In the genomic region with DNA sequence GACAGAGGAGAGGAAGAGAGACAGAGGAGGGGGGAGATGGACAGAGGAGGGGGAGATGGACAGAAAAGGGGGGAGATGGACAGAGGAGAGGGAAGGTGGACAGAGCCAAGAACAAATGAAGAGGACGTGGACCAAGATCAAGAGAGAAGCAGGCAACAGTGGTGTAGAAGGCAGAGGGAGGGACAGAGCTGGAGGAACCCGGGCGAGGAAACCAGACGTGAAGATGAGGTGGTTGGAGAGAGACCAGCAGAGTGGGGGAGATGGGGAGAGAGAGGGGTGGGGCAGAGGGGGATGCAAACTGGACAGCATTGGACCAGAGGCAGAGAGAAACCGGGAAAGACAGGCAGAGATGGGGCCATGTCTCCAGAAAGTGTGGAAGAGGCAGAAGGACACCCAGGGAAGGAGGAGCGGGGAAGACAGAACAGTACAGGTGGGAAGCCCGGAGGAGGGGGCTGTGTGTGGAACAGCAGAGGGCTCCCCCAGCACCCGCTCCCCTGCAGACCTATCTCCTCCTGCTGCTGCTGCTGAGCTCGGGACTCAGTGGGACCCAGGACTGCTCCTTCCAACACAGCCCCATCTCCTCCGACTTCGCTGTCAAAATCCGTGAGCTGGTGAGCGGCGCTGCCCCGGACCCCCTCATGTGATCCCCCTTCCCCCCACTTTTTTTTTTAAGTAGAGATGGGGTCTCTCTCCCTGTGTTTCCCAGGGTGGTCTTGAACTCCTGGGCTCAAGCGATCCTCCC, we compare ENCODE assay signal across 10 cellular contexts. TPM values are rescaled to one million over a fixed set of nuclear protein-coding genes. Genes with fewer than 3 reads are reported as not detected.
DNase-seq lines count a peak whose midpoint lies in the region; ATAC-seq and TF ChIP-seq lines count a peak whose summit lies in the region.
"Had no signal": no experiment of that assay in that cellular context is flagged by ENCODE, and none has a peak within 500 bp of the region (broad histone marks: within the 10 kb centered on the region; RNA-seq: fewer than 3 reads in every experiment).

No MANE protein-coding gene starts in this region.

- H3K36me3 ChIP-seq in H7 (replicated peaks; ENCODE audit: control insufficient read depth, insufficient read depth, low read length) = no peaks in the 10 kb centered on the region
- H3K36me3 ChIP-seq in A673 (ENCODE audit: insufficient read depth, low read length, poor library complexity, severe bottlenecking) = no peaks in the 10 kb centered on the region

- no peaks in the 10 kb centered on the region for H3K27me3 Mint-ChIP-seq in activated naive CD8-positive, alpha-beta T cell treated with anti-CD3 and anti-CD28 coated beads, Interleukin-2, amount 50 U/mL, for 24 hours
- no peaks in the 10 kb centered on the region for H3K27me3 Mint-ChIP-seq in natural killer cell treated with Interleukin-12 subunit alpha and Interleukin-12 subunit beta and Interleukin-15 and Interleukin-18, amount 100 ng/mL, for 72 hours

- no peak for ATAC-seq in activated naive CD8-positive, alpha-beta T cell treated with anti-CD3 and anti-CD28 coated beads, Interleukin-2, amount 50 U/mL, for 24 hours
- no peak for ATAC-seq in natural killer cell treated with Interleukin-12 subunit alpha and Interleukin-12 subunit beta and Interleukin-15 and Interleukin-18, amount 100 ng/mL, for 72 hours
- ATAC-seq in HG02763 (IDR thresholded peaks at IDR 0.05; ENCODE audit: unreplicated experiment) (no peak), HG03520 (IDR thresholded peaks at IDR 0.05; ENCODE audit: unreplicated experiment) (no peak)

- H3K4me3 ChIP-seq in H7 (ENCODE audit: insufficient read depth, low read depth, low read length) = no peak overlapping the region
- H3K4me3 ChIP-seq in A673 (ENCODE audit: low read depth, low read length, poor library complexity, severe bottlenecking) = no peak overlapping the region

- DNase-seq in AG08395 (ENCODE audit: low spot score) (peak; percentile 33), H7 (peak; percentile 41), A673 (ENCODE audit: low spot score) (no peak), ecto neural progenitor cell (ENCODE audit: low spot score) (no peak)
- peak; percentile 29 for DNase-seq in activated naive CD8-positive, alpha-beta T cell treated with anti-CD3 and anti-CD28 coated beads, Interleukin-2, amount 50 U/mL, for 24 hours
- DNase-seq in natural killer cell treated with Interleukin-12 subunit alpha and Interleukin-12 subunit beta and Interleukin-15 and Interleukin-18, amount 100 ng/mL, for 72 hours (ENCODE audit: low spot score) = no peak
- DNase-seq: DMS 273 treated with DMSO at 0.1 percent for 48 hours had no signal

- H3K27ac Mint-ChIP-seq in activated naive CD8-positive, alpha-beta T cell treated with anti-CD3 and anti-CD28 coated beads, Interleukin-2, amount 50 U/mL, for 24 hours = peak overlapping the region; percentile 90
- peak overlapping the region; percentile 91 to 99 for H3K27ac Mint-ChIP-seq in natural killer cell treated with Interleukin-12 subunit alpha and Interleukin-12 subunit beta and Interleukin-15 and Interleukin-18, amount 100 ng/mL, for 72 hours

- no peaks in the 10 kb centered on the region for H3K9me3 Mint-ChIP-seq in activated naive CD8-positive, alpha-beta T cell treated with anti-CD3 and anti-CD28 coated beads, Interleukin-2, amount 50 U/mL, for 24 hours
- H3K9me3 Mint-ChIP-seq in natural killer cell treated with Interleukin-12 subunit alpha and Interleukin-12 subunit beta and Interleukin-15 and Interleukin-18, amount 100 ng/mL, for 72 hours = no peaks in the 10 kb centered on the region
- H3K9me3 Mint-ChIP-seq: brain had no signal

- intact Hi-C loops in A673 (cut with micrococcal nuclease; ENCODE audit: unreplicated experiment) = no loop called here

- H3K27ac ChIP-seq in A673 (ENCODE audit: low read depth, low read length, poor library complexity, severe bottlenecking) = no peak overlapping the region

- CTCF ChIA-PET in A673 (lab: Charles Lee) = interaction anchor here (0.6 to 1.2 kb wide), 4 partner anchors 17 to 83 kb away, joined by 3 to 6 read pairs (median 4); partner anchors contain the start of gene ALDH16A1

- POLR2A ChIA-PET in A673 (lab: Charles Lee; ENCODE audit: low non-redundant PET) = interaction anchor here (0.5 kb wide), 1 partner anchor 52 kb away, joined by 8 read pairs; the partner anchor contains the start of gene RCN3

- no peaks in the 10 kb centered on the region for H3K9me3 ChIP-seq in A673 (ENCODE audit: low read depth, low read length, poor library complexity, severe bottlenecking)

- peaks cover 4% of the 10 kb centered on the region for H3K36me3 Mint-ChIP-seq in activated naive CD8-positive, alpha-beta T cell treated with anti-CD3 and anti-CD28 coated beads, Interleukin-2, amount 50 U/mL, for 24 hours (ENCODE audit: low read depth)
- no peaks in the 10 kb centered on the region for H3K36me3 Mint-ChIP-seq in natural killer cell treated with Interleukin-12 subunit alpha and Interleukin-12 subunit beta and Interleukin-15 and Interleukin-18, amount 100 ng/mL, for 72 hours
- H3K36me3 Mint-ChIP-seq: brain had no signal

- H3K4me1 ChIP-seq in A673 (ENCODE audit: insufficient read depth, low read length, poor library complexity, severe bottlenecking) = peaks cover 10% of the 10 kb centered on the region

- H3K4me3 Mint-ChIP-seq in activated naive CD8-positive, alpha-beta T cell treated with anti-CD3 and anti-CD28 coated beads, Interleukin-2, amount 50 U/mL, for 24 hours = peak overlapping the region; percentile 80
- H3K4me3 Mint-ChIP-seq in natural killer cell treated with Interleukin-12 subunit alpha and Interleukin-12 subunit beta and Interleukin-15 and Interleukin-18, amount 100 ng/mL, for 72 hours = peak overlapping the region; percentile 89

- H3K27me3 ChIP-seq in H7 (ENCODE audit: control insufficient read depth, insufficient read depth, low read length) = peaks cover 11% of the 10 kb centered on the region
- no peaks in the 10 kb centered on the region for H3K27me3 ChIP-seq in A673 (replicated peaks; ENCODE audit: insufficient read depth, low read depth, low read length, poor library complexity)

- BruUV-seq in A673 (replicated peaks; lab: Mats Ljungman, UMichigan) = no TSS peak

- H3K4me1 Mint-ChIP-seq in activated naive CD8-positive, alpha-beta T cell treated with anti-CD3 and anti-CD28 coated beads, Interleukin-2, amount 50 U/mL, for 24 hours = peaks cover 51% of the 10 kb centered on the region
- peaks cover 27 to 38% of the 10 kb centered on the region in 2 donors for H3K4me1 Mint-ChIP-seq in natural killer cell treated with Interleukin-12 subunit alpha and Interleukin-12 subunit beta and Interleukin-15 and Interleukin-18, amount 100 ng/mL, for 72 hours (ENCODE audit: low read depth in 2 of 2)

- no peak for TF ChIP-seq CTCF in A673 (conservative IDR thresholded peaks at IDR 0.05; ENCODE audit: low read depth, low read length)

RNA-seq across cellular contexts. Expression of gene FLT3LG, which starts 1.3 kb away (rescaled TPM):
- total RNA-seq in H7 (2014; rRNA removed; shearing (Covaris generic)) = 0.55 and 1.6 TPM in 2 replicates
- total RNA-seq in natural killer cell treated with Interleukin-12 subunit alpha and Interleukin-12 subunit beta and Interleukin-15 and Interleukin-18, amount 100 ng/mL, for 72 hours = 10 to 100 TPM; 33.5 to 80.4 TPM
- total RNA-seq in A673 (2021) = 6.5 and 6.9 TPM in 2 replicates

RNA-seq across cellular contexts. Expression of gene RPL13A, which starts 12.0 kb away (rescaled TPM):
- 4,136 and 6,335 TPM in 2 replicates for total RNA-seq in H7 (2014; rRNA removed; shearing (Covaris generic))
- total RNA-seq in natural killer cell treated with Interleukin-12 subunit alpha and Interleukin-12 subunit beta and Interleukin-15 and Interleukin-18, amount 100 ng/mL, for 72 hours = 1,000 to 10,000 TPM; 1,861 to 2,042 TPM
- 2,390 and 2,393 TPM in 2 replicates for total RNA-seq in A673 (2021)

RNA-seq across cellular contexts. Expression of gene RPS11, which starts 20.9 kb away (rescaled TPM):
- 2,449 and 2,647 TPM in 2 replicates for total RNA-seq in H7 (2014; rRNA removed; shearing (Covaris generic))
- total RNA-seq in natural killer cell treated with Interleukin-12 subunit alpha and Interleukin-12 subunit beta and Interleukin-15 and Interleukin-18, amount 100 ng/mL, for 72 hours = 1,000 to 10,000 TPM; 1,165 to 1,334 TPM
- 2,088 and 2,093 TPM in 2 replicates for total RNA-seq in A673 (2021)

RNA-seq across cellular contexts. Expression of gene ALDH16A1, which starts 22.3 kb away (rescaled TPM):
- total RNA-seq in H7 (2014; rRNA removed; shearing (Covaris generic)) = 55.5 and 62.2 TPM in 2 replicates
- 10 to 100 TPM; 29.0 to 65.2 TPM for total RNA-seq in natural killer cell treated with Interleukin-12 subunit alpha and Interleukin-12 subunit beta and Interleukin-15 and Interleukin-18, amount 100 ng/mL, for 72 hours
- total RNA-seq in A673 (2021) = 22.6 and 23.2 TPM in 2 replicates

RNA-seq across cellular contexts. Expression of gene PIH1D1, which starts 23.7 kb away (rescaled TPM):
- 172 and 194 TPM in 2 replicates for total RNA-seq in H7 (2014; rRNA removed; shearing (Covaris generic))
- 100 to 1,000 TPM; 110 to 170 TPM for total RNA-seq in natural killer cell treated with Interleukin-12 subunit alpha and Interleukin-12 subunit beta and Interleukin-15 and Interleukin-18, amount 100 ng/mL, for 72 hours
- total RNA-seq in A673 (2021) = 122 and 131 TPM in 2 replicates

Comparison
In these comparisons a context has a peak if more than half of its experiments do, and no peak if none do; other contexts are left out.
1. DNase-seq: peak in AG08395 (single experiment), H7 (single experiment) and activated naive CD8-positive, alpha-beta T cell treated with anti-CD3 and anti-CD28 coated beads, Interleukin-2, amount 50 U/mL, for 24 hours (single experiment); none in natural killer cell treated with Interleukin-12 subunit alpha and Interleukin-12 subunit beta and Interleukin-15 and Interleukin-18, amount 100 ng/mL, for 72 hours (single experiment), A673 (single experiment) and ecto neural progenitor cell (single experiment).